22 cellular contexts compared by ENCODE assay signal in genomic region chr16:51766739-51767138, GRCh38.
"Had no signal": no experiment of that assay in that cellular context is flagged by ENCODE, and none has a peak within 500 bp of the region (broad histone marks: within the 10 kb centered on the region; RNA-seq: fewer than 3 reads in every experiment).

No MANE protein-coding gene starts in this region.

- H3K4me2 ChIP-seq: KMS-11 had no signal

- H3K9ac ChIP-seq: KMS-11 had no signal

- DNase-seq: activated B cell treated with CpG ODN at 0.5 μM for 24 hours; activated CD4-positive, alpha-beta T cell treated with anti-CD3 and anti-CD28 coated beads for 1 hour; activated CD4-positive, alpha-beta T cell treated with anti-CD3 and anti-CD28 coated beads, Interleukin-2, amount 10 ng/mL, durations not matched to agents 24 days and 14 days; activated CD4-positive, alpha-beta T cell treated with anti-CD3 and anti-CD28 coated beads, Interleukin-2, amount 50 U/mL, for 48 hours; activated CD8-positive, alpha-beta memory T cell treated with anti-CD3 and anti-CD28 coated beads, Interleukin-2, amount 10 ng/mL, durations not matched to agents 7 days and 5 days; activated gamma-delta T cell; activated naive CD4-positive, alpha-beta T cell treated with anti-CD3 and anti-CD28 coated beads, Interleukin-2, amount 10 ng/mL, durations not matched to agents 7 days and 5 days; activated naive CD8-positive, alpha-beta T cell treated with anti-CD3 and anti-CD28 coated beads for 36 hours; activated T-cell treated with anti-CD3 and anti-CD28 coated beads, Interleukin-2, amount 50 U/mL, for 24 hours; anterior cingulate cortex; central memory CD4-positive, alpha-beta T cell; NCI-H1105 treated with DMSO at 0.1 percent for 48 hours; NCI-H1436 treated with DMSO at 0.1 percent for 48 hours; NCI-H187; NCI-H446; NCI-H526; PC-3; SIG-M5; T-cell; T-helper 2 cell; T1000 had no signal

- H3K27ac ChIP-seq: KMS-11 had no signal
